ENCODE assay signal across 9 cellular contexts in the genomic region with DNA sequence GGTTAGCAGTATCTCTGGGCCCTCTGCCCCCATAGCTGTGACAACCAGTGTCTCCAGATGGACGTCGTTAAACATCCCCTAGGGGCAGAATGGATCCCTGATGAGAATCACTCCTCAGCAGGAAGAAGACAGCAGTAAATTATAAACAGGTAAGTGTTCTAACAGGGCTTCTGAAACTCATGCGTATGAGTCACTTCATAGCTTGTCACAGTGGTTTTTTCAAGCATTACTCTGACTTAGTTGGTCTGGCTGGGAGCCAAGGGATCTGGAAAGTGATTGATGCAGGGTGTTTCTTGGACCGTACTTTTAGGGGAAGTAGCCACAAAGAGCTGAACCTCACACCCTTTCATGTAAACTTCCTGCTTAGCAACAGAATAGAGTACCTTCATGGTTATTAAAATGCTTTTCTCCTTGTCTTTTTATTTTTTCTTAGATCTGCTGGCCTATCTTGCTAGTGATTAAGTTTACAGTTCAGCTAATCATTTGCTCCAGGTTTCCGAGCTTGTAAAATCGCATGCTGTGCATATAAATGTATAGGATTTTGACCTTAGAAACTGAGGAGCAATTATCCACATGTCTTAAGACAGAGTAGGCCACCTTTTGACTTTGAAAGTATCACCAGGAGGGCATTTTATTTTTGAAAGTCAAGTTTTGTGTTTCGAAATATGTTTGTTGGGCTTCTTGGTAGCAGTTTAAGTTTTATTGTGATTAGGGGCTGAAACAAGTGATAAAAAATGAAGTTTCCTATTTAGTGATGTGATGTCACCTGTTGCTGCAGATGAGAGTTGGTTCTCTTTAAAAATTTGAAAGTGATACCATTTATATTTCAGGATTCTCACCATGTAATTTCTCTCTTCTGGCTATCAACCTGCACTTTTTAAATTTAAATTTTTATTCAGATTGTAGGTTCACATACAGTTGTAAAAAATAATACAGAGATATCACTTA.
DNase-seq lines count a peak whose midpoint lies in the region; ATAC-seq and TF ChIP-seq lines count a peak whose summit lies in the region.
"Had no signal": no experiment of that assay in that cellular context is flagged by ENCODE, and none has a peak within 500 bp of the region (broad histone marks: within the 10 kb centered on the region; RNA-seq: fewer than 3 reads in every experiment).

No MANE protein-coding gene starts in this region.

- TF ChIP-seq CTCF in GM12875 (IDR thresholded peaks at IDR 0.05; ENCODE audit: borderline replicate concordance, insufficient read depth, low read depth, low read length) (peak; percentile 6; the same call in 1 of the 2 replicates), retinal pigment epithelial cell (conservative IDR thresholded peaks at IDR 0.05; ENCODE audit: low read depth, low read length) (no peak)

- no peaks in the 10 kb centered on the region for H3K27me3 ChIP-seq in MG63
- H3K27me3 ChIP-seq: neutrophil had no signal

- ATAC-seq in HG02571 (IDR thresholded peaks at IDR 0.05; ENCODE audit: unreplicated experiment): peak; percentile 96

- H3K9me3 ChIP-seq in MG63: no peaks in the 10 kb centered on the region
- H3K9me3 ChIP-seq: neutrophil had no signal

- no peaks in the 10 kb centered on the region for H3K36me3 ChIP-seq in MG63
- H3K36me3 ChIP-seq: neutrophil had no signal

- in situ Hi-C loops in ACHN (cut with HindIII; ENCODE audit: low pct_ligation_motif_present, low pct_unique_long_range_greater_than_20kb, low sequenced_read_pairs): no loop called here

- H3K4me3 ChIP-seq in GM12875 (ENCODE audit: low read depth, low read length): no peak overlapping the region
- H3K4me3 ChIP-seq in MG63: no peak overlapping the region
- no peak overlapping the region for H3K4me3 ChIP-seq in retinal pigment epithelial cell (ENCODE audit: low read length)

- DNase-seq in ACHN: peak; percentile 94
- DNase-seq in MG63: peak; percentile 75
- DNase-seq in activated CD8-positive, alpha-beta memory T cell treated with anti-CD3 and anti-CD28 coated beads, Interleukin-2, amount 50 U/mL, for 48 hours: peak; percentile 64
- DNase-seq in globus pallidus (ENCODE audit: low spot score): peak; percentile 28
- DNase-seq in retinal pigment epithelial cell (ENCODE audit: low read depth): peak; percentile 97
- no peak for DNase-seq in stimulated activated naive CD4-positive, alpha-beta T cell treated with Interleukin-2 at 50 U/mL for 16 hours (lab: John Stamatoyannopoulos, UW)
